In the genomic region with DNA sequence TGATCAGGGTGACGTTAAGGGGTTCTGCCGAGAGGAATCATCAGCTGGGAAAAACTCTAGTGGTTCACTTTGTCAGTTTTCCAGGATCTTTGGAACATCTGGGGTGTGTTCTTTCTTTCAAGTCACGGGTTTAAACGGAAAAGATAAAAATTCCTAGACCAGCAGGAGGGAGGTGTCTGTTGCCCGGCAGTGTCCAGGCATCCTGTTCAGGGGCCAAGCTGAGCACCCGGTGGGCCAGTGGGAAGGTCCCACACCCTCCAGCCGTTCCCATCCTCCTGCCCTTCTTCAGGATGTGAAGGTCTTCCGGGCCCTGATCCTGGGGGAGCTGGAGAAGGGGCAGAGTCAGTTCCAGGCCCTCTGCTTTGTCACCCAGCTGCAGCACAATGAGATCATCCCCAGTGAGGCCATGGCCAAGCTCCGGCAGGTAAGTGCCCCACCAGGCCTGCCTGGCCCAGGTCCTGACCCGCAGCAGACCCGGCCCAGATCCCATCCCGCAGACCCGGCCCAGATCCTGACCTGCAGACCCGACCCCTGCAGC, we compare ENCODE assay signal across 16 cellular contexts. TPM values are rescaled to one million over a fixed set of nuclear protein-coding genes. Genes with fewer than 3 reads are reported as not detected.
DNase-seq lines count a peak whose midpoint lies in the region; ATAC-seq and TF ChIP-seq lines count a peak whose summit lies in the region.
"Had no signal": no experiment of that assay in that cellular context is flagged by ENCODE, and none has a peak within 500 bp of the region (broad histone marks: within the 10 kb centered on the region; RNA-seq: fewer than 3 reads in every experiment).

No MANE protein-coding gene starts in this region.

- in situ Hi-C loops in mammary epithelial cell (cut with MboI; ENCODE audit: low sequenced_read_pairs in 2 of 2), result loop anchor here (5.0 kb wide), 1 partner anchor 53 kb away; no protein-coding TSS in a partner anchor

- dilution Hi-C loops in mammary epithelial cell (cut with HindIII; ENCODE audit: low sequenced_read_pairs), result no loop called here

- no peaks in the 10 kb centered on the region for H3K36me3 Mint-ChIP-seq in neural crest cell (ENCODE audit: low read depth)

- H3K4me3 ChIP-seq in adrenal gland (no peak overlapping the region), gastroesophageal sphincter (no peak overlapping the region), thyroid gland (replicated peaks in 1 of 3) (no peak overlapping the region), mammary epithelial cell (replicated peaks in 1 of 3; ENCODE audit: insufficient read depth in 1 of 3, low read depth in 2 of 3, low read length in 3 of 3) (no peak overlapping the region)
- H3K4me3 ChIP-seq: SJCRH30, upper lobe of right lung had no signal

- H2AFZ ChIP-seq in mammary epithelial cell (ENCODE audit: low read depth, low read length), result no peak overlapping the region

- peaks cover 29% of the 10 kb centered on the region for H3K4me1 Mint-ChIP-seq in neural crest cell

- H3K27ac Mint-ChIP-seq in neural crest cell (ENCODE audit: unreplicated experiment), result peak overlapping the region; percentile 51
- H3K27ac Mint-ChIP-seq: activated CD8-positive, alpha-beta T cell treated with anti-CD3 and anti-CD28 coated beads, Interleukin-2, amount 10 ng/mL, durations not matched to agents 7 days and 5 days had no signal

- H3K27me3 Mint-ChIP-seq in neural crest cell (ENCODE audit: low read depth), result no peaks in the 10 kb centered on the region

- H3K36me3 ChIP-seq in adrenal gland (replicated peaks in 1 of 2), result no peaks in the 10 kb centered on the region
- peaks cover 0 to 21% of the 10 kb centered on the region in 2 donors for H3K36me3 ChIP-seq in gastroesophageal sphincter
- H3K36me3 ChIP-seq in thyroid gland, result no peaks in the 10 kb centered on the region
- H3K36me3 ChIP-seq in mammary epithelial cell (ENCODE audit: insufficient read depth, low read length), result no peaks in the 10 kb centered on the region
- H3K36me3 ChIP-seq: SJCRH30, upper lobe of right lung had no signal

- no peak for TF ChIP-seq POLR2A in adrenal gland (IDR thresholded peaks at IDR 0.05)
- no peak for TF ChIP-seq POLR2A in gastroesophageal sphincter (IDR thresholded peaks at IDR 0.05)
- TF ChIP-seq POLR2A in thyroid gland (IDR thresholded peaks at IDR 0.05), result no peak

- H3K27me3 ChIP-seq in adrenal gland, result no peaks in the 10 kb centered on the region
- H3K27me3 ChIP-seq in gastroesophageal sphincter, result no peaks in the 10 kb centered on the region
- no peaks in the 10 kb centered on the region for H3K27me3 ChIP-seq in thyroid gland
- H3K27me3 ChIP-seq in mammary epithelial cell (ENCODE audit: insufficient read depth, low read length), result no peaks in the 10 kb centered on the region
- H3K27me3 ChIP-seq: SJCRH30, upper lobe of right lung had no signal

- peaks cover 8 to 33% of the 10 kb centered on the region in 2 donors for H3K4me1 ChIP-seq in adrenal gland (replicated peaks in 1 of 2)
- peaks cover 0 to 80% (median 30%) of the 10 kb centered on the region in 3 donors for H3K4me1 ChIP-seq in gastroesophageal sphincter
- peaks cover 0 to 34% of the 10 kb centered on the region in 2 donors for H3K4me1 ChIP-seq in thyroid gland
- H3K4me1 ChIP-seq in mammary epithelial cell (ENCODE audit: insufficient read depth, low read length), result no peaks in the 10 kb centered on the region

- H3K79me2 ChIP-seq in mammary epithelial cell (ENCODE audit: insufficient read depth, low read length), result no peaks in the 10 kb centered on the region

- peak overlapping the region in 4 of 5 donors; percentile 8 to 80 (median 42) for H3K27ac ChIP-seq in adrenal gland
- peak overlapping the region in 3 of 4 donors; percentile 62 to 75 (median 70) for H3K27ac ChIP-seq in gastroesophageal sphincter
- peak overlapping the region in 2 of 3 donors; percentile 35 to 56 for H3K27ac ChIP-seq in thyroid gland
- H3K27ac ChIP-seq in mammary epithelial cell (ENCODE audit: insufficient read depth, low read depth, low read length), result no peak overlapping the region
- H3K27ac ChIP-seq: upper lobe of right lung had no signal

- no TSS peak for BruUV-seq in mammary epithelial cell (replicated peaks; lab: Mats Ljungman, UMichigan)

- H3K9me3 ChIP-seq in adrenal gland (replicated peaks in 1 of 3), result no peaks in the 10 kb centered on the region
- H3K9me3 ChIP-seq in gastroesophageal sphincter, result no peaks in the 10 kb centered on the region
- no peaks in the 10 kb centered on the region for H3K9me3 ChIP-seq in thyroid gland
- H3K9me3 ChIP-seq in mammary epithelial cell (replicated peaks; ENCODE audit: insufficient read depth, low read length), result no peaks in the 10 kb centered on the region
- H3K9me3 ChIP-seq: SJCRH30, upper lobe of right lung had no signal

- no peak for TF ChIP-seq EP300 in gastroesophageal sphincter (IDR thresholded peaks at IDR 0.05)

- no peak overlapping the region for H3K4me3 Mint-ChIP-seq in neural crest cell
- H3K4me3 Mint-ChIP-seq: activated CD8-positive, alpha-beta T cell treated with anti-CD3 and anti-CD28 coated beads, Interleukin-2, amount 10 ng/mL, durations not matched to agents 7 days and 5 days had no signal

- no peaks in the 10 kb centered on the region for H3K9me3 Mint-ChIP-seq in neural crest cell

- no peak overlapping the region for H3K4me2 ChIP-seq in mammary epithelial cell (ENCODE audit: insufficient read depth, low read depth, low read length)

- TF ChIP-seq CTCF in adrenal gland (IDR thresholded peaks at IDR 0.05) (no peak), gastroesophageal sphincter (IDR thresholded peaks at IDR 0.05) (no peak), neural crest cell (conservative IDR thresholded peaks at IDR 0.05) (no peak), thyroid gland (IDR thresholded peaks at IDR 0.05) (no peak), mammary epithelial cell (conservative IDR thresholded peaks at IDR 0.05 in 1 of 2, IDR thresholded peaks at IDR 0.05 in 1 of 2; ENCODE audit: extremely low read depth in 1 of 2, insufficient read depth in 1 of 2, low read depth in 1 of 2, low read length in 2 of 2) (no peak)

- CTCF ChIA-PET in mammary epithelial cell (lab: Charles Lee; ENCODE audit: low non-redundant PET), result no interaction called here

- intact Hi-C loops in adrenal gland (cut with DNase I), result loop anchor here in 1 of 2 donors (5.0 kb wide), 1 partner anchor 53 kb away; no protein-coding TSS in a partner anchor
- intact Hi-C loops in thyroid gland (cut with DNase I), result loop anchor here (5.0 kb wide), 1 partner anchor 53 kb away; no protein-coding TSS in a partner anchor
- intact Hi-C loops in mammary epithelial cell (cut with micrococcal nuclease), result no loop called here

- H3K9ac ChIP-seq in mammary epithelial cell (ENCODE audit: insufficient read depth, low read length), result no peak overlapping the region

- ATAC-seq in gastroesophageal sphincter (peak; percentile 76), HG03196 (IDR thresholded peaks at IDR 0.05; ENCODE audit: unreplicated experiment) (no peak)
- ATAC-seq: activated CD8-positive, alpha-beta T cell treated with anti-CD3 and anti-CD28 coated beads, Interleukin-2, amount 10 ng/mL, durations not matched to agents 7 days and 5 days had no signal

- 29 to 59% (median 51%) methylated on average over 6 to 14 of the region's 14 CpGs for WGBS in adrenal gland, 4 donors
- WGBS in gastroesophageal sphincter (ENCODE audit: low coverage in 1 of 2), 2 donors, result 14 to 87% methylated on average over 4 to 5 of the region's 14 CpGs
- WGBS in thyroid gland, 2 donors, result 54 to 64% methylated on average over 9 to 13 of the region's 14 CpGs
- WGBS in mammary epithelial cell (ENCODE audit: low coverage, missing lambda C conversion rate), result 92% methylated on average over 12 of the region's 14 CpGs

- no peaks in the 10 kb centered on the region for H4K20me1 ChIP-seq in mammary epithelial cell (ENCODE audit: insufficient read depth, low read length)

- DNase-seq in adrenal gland (peak in 1 of 7 donors; percentile 60), neural crest cell (ENCODE audit: low read depth, low spot score) (no peak), thyroid gland (peak in 1 of 2 donors; percentile 22), mammary epithelial cell (no peak), NCI-H2196 (lab: John Stamatoyannopoulos, UW; ENCODE audit: unreplicated experiment) (no peak)
- DNase-seq in activated CD4-positive, alpha-beta T cell treated with anti-CD3 and anti-CD28 coated beads for 48 hours, result no peak
- DNase-seq: activated CD8-positive, alpha-beta T cell treated with anti-CD3 and anti-CD28 coated beads, Interleukin-2, amount 10 ng/mL, durations not matched to agents 7 days and 5 days; activated effector memory CD4-positive, alpha-beta T cell treated with anti-CD3 and anti-CD28 coated beads, Interleukin-2, amount 50 U/mL, for 16 hours; C1 segment of cervical spinal cord; DMS79; NCI-H2081 treated with DMSO at 0.1 percent for 48 hours; NK-92 treated with Interleukin-12 subunit alpha and Interleukin-12 subunit beta, amount 100 ng/mL, for 24 hours; upper lobe of right lung had no signal

RNA-seq across cellular contexts. Expression of gene POU2F3, which starts 14.5 kb away (rescaled TPM):
- total RNA-seq in adrenal gland (1 to 10 TPM in 1 of 8 donors, under 1 TPM in 4, not detected in 3; 0.15 to 1.4 (median 0.41) TPM), gastroesophageal sphincter (under 1 TPM in 2 of 4 donors, not detected in 2; 0.27 to 0.46 TPM), neural crest cell (not detected in 2 replicates), thyroid gland (1 to 10 TPM; 1.2 to 2.3 (median 1.8) TPM), mammary epithelial cell (under 1 TPM; 0.17 to 0.38 TPM)
- polyA plus RNA-seq in adrenal gland (under 1 TPM; 0.07 to 0.40 (median 0.16) TPM), mammary epithelial cell (0.17 TPM)
- polyA minus RNA-seq in mammary epithelial cell, result not detected
- total RNA-seq: activated CD8-positive, alpha-beta T cell treated with anti-CD3 and anti-CD28 coated beads, Interleukin-2, amount 10 ng/mL, durations not matched to agents 7 days and 5 days; SJCRH30 had no signal

RNA-seq across cellular contexts. Expression of gene OAF, which starts 14.6 kb away (rescaled TPM):
- total RNA-seq in adrenal gland (100 to 1,000 TPM in 7 of 8 donors, 10 to 100 TPM in 1; 98.6 to 253 (median 182) TPM), gastroesophageal sphincter (100 to 1,000 TPM in 1 of 4 donors, 10 to 100 TPM in 3; 30.0 to 100 (median 42.4) TPM), neural crest cell (40.2 and 41.3 TPM in 2 replicates), thyroid gland (10 to 100 TPM; 31.7 to 77.1 (median 36.2) TPM), mammary epithelial cell (10 to 100 TPM in 1 of 2 donors, 1 to 10 TPM in 1; 4.7 to 20.3 TPM)
- polyA plus RNA-seq in adrenal gland (100 to 1,000 TPM in 1 of 3 donors, 10 to 100 TPM in 2; 67.7 to 105 (median 69.9) TPM), mammary epithelial cell (16.5 TPM)
- polyA minus RNA-seq in mammary epithelial cell, result 9.3 TPM
